14 cellular contexts compared by ENCODE assay signal in the genomic region with DNA sequence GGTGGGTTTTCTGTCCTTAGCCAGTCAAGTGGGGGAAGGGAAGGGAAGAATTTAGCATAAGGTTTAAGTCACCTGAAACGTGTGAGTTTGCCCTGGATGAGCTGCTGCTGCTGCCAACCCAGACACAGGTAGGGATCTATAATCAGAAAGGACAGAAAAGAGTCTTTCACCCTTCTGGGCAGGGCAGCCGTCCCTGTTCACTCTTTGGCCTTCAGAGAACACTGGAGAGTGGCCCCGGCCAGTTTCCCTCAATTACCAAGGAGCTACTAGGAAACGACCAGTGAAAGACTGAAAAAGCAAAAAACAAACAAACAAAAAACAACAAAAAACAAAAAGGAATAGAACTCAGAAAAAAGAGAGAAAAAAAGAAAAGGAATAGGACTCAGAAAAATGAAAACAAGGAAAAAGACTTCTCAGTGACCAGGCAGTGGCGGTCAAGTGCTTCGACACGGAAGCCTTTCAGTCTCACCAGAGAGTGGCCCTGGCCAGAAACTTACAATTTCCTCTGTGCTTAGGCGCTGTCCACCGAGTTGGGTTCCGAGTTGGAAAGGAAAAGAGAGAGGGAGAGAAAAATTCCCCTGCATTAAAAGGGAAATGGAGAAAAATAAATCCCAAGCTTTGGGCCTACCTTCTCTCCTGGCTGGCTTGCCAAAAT. TPM values are rescaled to one million over a fixed set of nuclear protein-coding genes. Genes with fewer than 3 reads are reported as not detected.
A peak's percentile ranks its signal among the peaks of the same experiment; 100 is the strongest.
DNase-seq lines count a peak whose midpoint lies in the region; ATAC-seq, FAIRE-seq and TF ChIP-seq lines count a peak whose summit lies in the region.
"Had no signal": no experiment of that assay in that cellular context is flagged by ENCODE, and none has a peak within 500 bp of the region (broad histone marks: within the 10 kb centered on the region; RNA-seq: fewer than 3 reads in every experiment).

No MANE protein-coding gene starts in this region.

- H3K36me3 ChIP-seq in Caco-2 (ENCODE audit: control insufficient read depth, insufficient read depth, low read length) (no peaks in the 10 kb centered on the region), MM.1S (replicated peaks; ENCODE audit: insufficient read depth, low read length) (no peaks in the 10 kb centered on the region), astrocyte (ENCODE audit: insufficient read depth, low read length) (no peaks in the 10 kb centered on the region)
- H3K36me3 ChIP-seq: heart left ventricle, right atrium auricular region had no signal

- TF ChIP-seq CTCF in Caco-2 (IDR thresholded peaks at IDR 0.05; ENCODE audit: insufficient read depth in 1 of 2, low read depth in 1 of 2, low read length in 1 of 2, severe bottlenecking in 1 of 2, unreplicated experiment in 1 of 2) (no peak), MM.1S (IDR thresholded peaks at IDR 0.05; ENCODE audit: low read length) (no peak), astrocyte (IDR thresholded peaks at IDR 0.05; ENCODE audit: insufficient read depth, low read depth, low read length) (no peak), neural crest cell (conservative IDR thresholded peaks at IDR 0.05) (no peak)

- POLR2A ChIA-PET in Caco-2 (lab: Charles Lee): no interaction called here

- H3K27ac Mint-ChIP-seq in Caco-2 (ENCODE audit: unreplicated experiment): peak overlapping the region; percentile 54
- H3K27ac Mint-ChIP-seq in astrocyte (ENCODE audit: unreplicated experiment): peak overlapping the region; percentile 47
- H3K27ac Mint-ChIP-seq in neural crest cell (ENCODE audit: unreplicated experiment): no peak overlapping the region

- peaks cover 29% of the 10 kb centered on the region for H3F3A ChIP-seq in MM.1S (ENCODE audit: insufficient read depth, low read length)

- no peak for FAIRE-seq in astrocyte (lab: Jason Lieb, UNC)
- FAIRE-seq: colon had no signal

- H3K4me1 ChIP-seq in Caco-2 (peaks cover 16% of the 10 kb centered on the region), MM.1S (ENCODE audit: low read length) (peaks cover 24% of the 10 kb centered on the region), astrocyte (ENCODE audit: insufficient read depth, low read length) (peaks cover 7% of the 10 kb centered on the region)

- no peaks in the 10 kb centered on the region for H4K20me1 ChIP-seq in MM.1S (ENCODE audit: insufficient read depth, low read length)
- no peaks in the 10 kb centered on the region for H4K20me1 ChIP-seq in astrocyte (ENCODE audit: insufficient read depth, low read length)

- peaks cover 24% of the 10 kb centered on the region for H3K79me2 ChIP-seq in MM.1S (ENCODE audit: low read length)
- H3K79me2 ChIP-seq in astrocyte (ENCODE audit: insufficient read depth, low read length): peaks cover 5% of the 10 kb centered on the region

- H3K9me3 Mint-ChIP-seq in Caco-2 (ENCODE audit: unreplicated experiment): no peaks in the 10 kb centered on the region
- H3K9me3 Mint-ChIP-seq in astrocyte (ENCODE audit: unreplicated experiment): peaks cover 3% of the 10 kb centered on the region
- H3K9me3 Mint-ChIP-seq in neural crest cell: no peaks in the 10 kb centered on the region

- H2AFZ ChIP-seq in MM.1S (ENCODE audit: low read length) (no peak overlapping the region), astrocyte (ENCODE audit: low read depth, low read length) (no peak overlapping the region)

- H3K4me1 Mint-ChIP-seq in Caco-2 (ENCODE audit: low read depth, unreplicated experiment): peaks cover 23% of the 10 kb centered on the region
- H3K4me1 Mint-ChIP-seq in astrocyte (ENCODE audit: low read depth, unreplicated experiment): peaks cover 7% of the 10 kb centered on the region
- H3K4me1 Mint-ChIP-seq in neural crest cell: peaks cover 20% of the 10 kb centered on the region

- ATAC-seq in SK-N-SH treated with all-trans-retinoic acid at 6 μM for 48 hours: no peak
- ATAC-seq: esophagus mucosa, heart left ventricle had no signal

- H3K27ac ChIP-seq in MM.1S (ENCODE audit: low read length) (peak overlapping the region; percentile 71; the same call in 1 of the 2 replicates), astrocyte (ENCODE audit: low read depth, low read length) (no peak overlapping the region)
- H3K27ac ChIP-seq: C4-2B, right atrium auricular region had no signal

- H3K4me3 ChIP-seq in Caco-2 (ENCODE audit: low read depth, low read length) (no peak overlapping the region), MM.1S (ENCODE audit: low read length) (peak overlapping the region; percentile 56; the same call in 1 of the 2 replicates), astrocyte (ENCODE audit: insufficient read depth, low read depth, low read length) (no peak overlapping the region)
- H3K4me3 ChIP-seq: heart left ventricle, right atrium auricular region had no signal

- H3K9me3 ChIP-seq in Caco-2 (no peaks in the 10 kb centered on the region), MM.1S (replicated peaks; ENCODE audit: insufficient read depth, low read length) (no peaks in the 10 kb centered on the region), astrocyte (ENCODE audit: insufficient read depth, low read depth, low read length) (no peaks in the 10 kb centered on the region)
- H3K9me3 ChIP-seq: heart left ventricle, right atrium auricular region had no signal

- TSS peak; percentile 84 for BruUV-seq in Caco-2 (replicated peaks; lab: Mats Ljungman, UMichigan)

- intact Hi-C loops in Caco-2 (cut with micrococcal nuclease; ENCODE audit: unreplicated experiment): loop anchor here (5.0 kb wide), 2 partner anchors 67 to 522 kb away; partner anchors contain the start of gene G3BP1

- peak overlapping the region; percentile 8; the same call in 1 of the 2 replicates for H3K9ac ChIP-seq in MM.1S (ENCODE audit: low read length)
- H3K9ac ChIP-seq in astrocyte (ENCODE audit: low read length): no peak overlapping the region

- H3K27me3 ChIP-seq in Caco-2 (replicated peaks; ENCODE audit: control insufficient read depth, insufficient read depth, low read length): no peaks in the 10 kb centered on the region
- H3K27me3 ChIP-seq in MM.1S (replicated peaks; ENCODE audit: insufficient read depth, low read length): no peaks in the 10 kb centered on the region
- H3K27me3 ChIP-seq in astrocyte (ENCODE audit: insufficient read depth, low read length): peaks cover 9% of the 10 kb centered on the region
- H3K27me3 ChIP-seq: heart left ventricle, right atrium auricular region had no signal

- CTCF ChIA-PET in Caco-2 (lab: Charles Lee): no interaction called here

- H3K27me3 Mint-ChIP-seq in Caco-2 (ENCODE audit: insufficient read depth, unreplicated experiment) (no peaks in the 10 kb centered on the region), astrocyte (ENCODE audit: low read depth, unreplicated experiment) (peaks cover 21% of the 10 kb centered on the region), neural crest cell (ENCODE audit: low read depth) (no peaks in the 10 kb centered on the region)

- H3K4me2 ChIP-seq in MM.1S (ENCODE audit: low read depth, low read length) (peak overlapping the region; percentile 91; the same call in 1 of the 2 replicates), astrocyte (ENCODE audit: low read length) (no peak overlapping the region)

- DNase-seq in Caco-2 (no peak), MM.1S (no peak), astrocyte (ENCODE audit: low read depth) (no peak), neural crest cell (ENCODE audit: low read depth, low spot score) (no peak), GOT3 (lab: John Stamatoyannopoulos, UW) (no peak)
- no peak for DNase-seq in activated CD4-positive, CD25-positive, alpha-beta regulatory T cell (lab: John Stamatoyannopoulos, UW)
- DNase-seq: H7, heart left ventricle, kidney glomerular epithelial cell had no signal

- H3K4me3 Mint-ChIP-seq in Caco-2 (ENCODE audit: unreplicated experiment) (peak overlapping the region; percentile 76), astrocyte (ENCODE audit: unreplicated experiment) (no peak overlapping the region), neural crest cell (peak overlapping the region; percentile 6)

- no peaks in the 10 kb centered on the region for H3K9me2 ChIP-seq in MM.1S (replicated peaks; ENCODE audit: insufficient read depth, low read length)

- H3K36me3 Mint-ChIP-seq in Caco-2 (ENCODE audit: insufficient read depth, unreplicated experiment) (peaks cover 11% of the 10 kb centered on the region), astrocyte (ENCODE audit: low read depth, unreplicated experiment) (no peaks in the 10 kb centered on the region), neural crest cell (ENCODE audit: low read depth) (no peaks in the 10 kb centered on the region)

TF ChIP-seq in SK-N-SH treated with all-trans-retinoic acid at 6 μM for 48 hours, 23 proteins besides CTCF, POLR2A, EP300 and RAD21 (continues in another document):
- no peak for TF ChIP-seq POU6F1 (CRISPR knock-in tag; IDR thresholded peaks at IDR 0.05; ENCODE audit: borderline replicate concordance, low read depth)
- TF ChIP-seq, protein P1, sequence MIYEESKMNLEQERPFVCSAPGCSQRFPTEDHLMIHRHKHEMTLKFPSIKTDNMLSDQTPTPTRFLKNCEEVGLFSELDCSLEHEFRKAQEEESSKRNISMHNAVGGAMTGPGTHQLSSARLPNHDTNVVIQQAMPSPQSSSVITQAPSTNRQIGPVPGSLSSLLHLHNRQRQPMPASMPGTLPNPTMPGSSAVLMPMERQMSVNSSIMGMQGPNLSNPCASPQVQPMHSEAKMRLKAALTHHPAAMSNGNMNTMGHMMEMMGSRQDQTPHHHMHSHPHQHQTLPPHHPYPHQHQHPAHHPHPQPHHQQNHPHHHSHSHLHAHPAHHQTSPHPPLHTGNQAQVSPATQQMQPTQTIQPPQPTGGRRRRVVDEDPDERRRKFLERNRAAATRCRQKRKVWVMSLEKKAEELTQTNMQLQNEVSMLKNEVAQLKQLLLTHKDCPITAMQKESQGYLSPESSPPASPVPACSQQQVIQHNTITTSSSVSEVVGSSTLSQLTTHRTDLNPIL (CRISPR knock-in tag; IDR thresholded peaks at IDR 0.05; ENCODE audit: low read depth): no peak
- TF ChIP-seq ZNF70 (CRISPR knock-in tag; IDR thresholded peaks at IDR 0.05): no peak
- no peak for TF ChIP-seq ESRRG (CRISPR knock-in tag; IDR thresholded peaks at IDR 0.05)

RNA-seq across cellular contexts. Expression of gene GM2A, which starts 2.5 kb away (rescaled TPM):
- 27.6 and 28.0 TPM in 2 replicates for total RNA-seq in Caco-2 (2022)
- total RNA-seq in astrocyte: 19.5 and 23.4 TPM in 2 replicates
- total RNA-seq in neural crest cell: 25.5 and 27.6 TPM in 2 replicates

RNA-seq across cellular contexts. Expression of gene CCDC69, which starts 26.6 kb away (rescaled TPM):
- total RNA-seq in Caco-2 (2022) (5.1 TPM in 2 replicates), astrocyte (2.0 and 4.1 TPM in 2 replicates), neural crest cell (1.7 and 1.8 TPM in 2 replicates)

RNA-seq across cellular contexts. Expression of gene SLC36A3, which starts 53.1 kb away (rescaled TPM):
- not detected in 2 replicates for total RNA-seq in Caco-2 (2022)
- total RNA-seq in astrocyte: not detected in 2 replicates
- total RNA-seq in neural crest cell: not detected in 2 replicates
- total RNA-seq: esophagus mucosa, H7, heart left ventricle, right atrium auricular region had no signal
